In the genomic region with DNA sequence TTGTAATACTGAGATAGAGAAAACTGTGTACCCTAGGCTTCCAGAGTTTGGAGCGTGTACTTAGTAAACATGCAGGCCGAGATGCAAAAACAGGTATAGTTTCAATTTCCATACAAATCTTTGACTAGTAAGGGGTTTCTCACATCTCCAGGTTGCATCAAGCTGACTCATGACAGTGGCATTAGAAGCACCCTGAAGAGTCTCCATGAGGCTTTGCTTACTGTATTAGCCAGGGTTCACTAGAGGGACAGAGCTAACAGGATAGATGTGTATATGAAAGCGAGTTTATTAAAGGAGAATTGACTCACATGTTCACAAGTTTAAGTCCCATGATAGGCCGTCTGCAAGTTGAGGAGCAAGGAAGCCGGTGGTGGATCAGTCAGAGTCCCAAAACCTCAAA, we compare ENCODE assay signal across 26 cellular contexts.
DNase-seq lines count a peak whose midpoint lies in the region; ATAC-seq and TF ChIP-seq lines count a peak whose summit lies in the region.
"Had no signal": no experiment of that assay in that cellular context is flagged by ENCODE, and none has a peak within 500 bp of the region (broad histone marks: within the 10 kb centered on the region; RNA-seq: fewer than 3 reads in every experiment).

No MANE protein-coding gene starts in this region.

- H3K79me2 ChIP-seq in MM.1S (ENCODE audit: low read length) = no peaks in the 10 kb centered on the region

- H3K9ac ChIP-seq in MM.1S (ENCODE audit: low read length) = no peak overlapping the region
- H3K9ac ChIP-seq: BLaER1 treated with 17β-estradiol and CSF1 and Interleukin-3, amounts not matched to agents 10 nM and 100 nM had no signal

- no peak overlapping the region for H3K4me2 ChIP-seq in MM.1S (ENCODE audit: low read depth, low read length)
- H3K4me2 ChIP-seq: BLaER1 treated with 17β-estradiol and CSF1 and Interleukin-3, amounts not matched to agents 10 nM and 100 nM had no signal

- H3K4me3 ChIP-seq in MM.1S (ENCODE audit: low read length) (no peak overlapping the region), kidney epithelial cell (ENCODE audit: low read depth, low read length) (no peak overlapping the region)
- H3K4me3 ChIP-seq: BLaER1 treated with 17β-estradiol and CSF1 and Interleukin-3, amounts not matched to agents 10 nM and 100 nM; GM12878; SJCRH30; suprapubic skin had no signal

- H3K36me3 ChIP-seq in MM.1S (replicated peaks; ENCODE audit: insufficient read depth, low read length) (no peaks in the 10 kb centered on the region), kidney epithelial cell (ENCODE audit: control insufficient read depth, insufficient read depth, low read length) (no peaks in the 10 kb centered on the region)
- H3K36me3 ChIP-seq: BLaER1 treated with 17β-estradiol and CSF1 and Interleukin-3, amounts not matched to agents 10 nM and 100 nM; SJCRH30; suprapubic skin had no signal

- no peak overlapping the region for H3K27ac ChIP-seq in MM.1S (ENCODE audit: low read length)
- H3K27ac ChIP-seq: BLaER1 treated with 17β-estradiol and CSF1 and Interleukin-3, amounts not matched to agents 10 nM and 100 nM; SJCRH30; suprapubic skin had no signal

- ATAC-seq in HG02571 (IDR thresholded peaks at IDR 0.05; ENCODE audit: unreplicated experiment) = no peak
- ATAC-seq: GM12878; HepG2; Panc1; stimulated activated naive B cell treated with anti-CD40 and anti-IgM and Interleukin-4, amounts not matched to agents 10 μg/mL and 1 μg/mL and 100 μg/mL, for 72 hours had no signal

- intact Hi-C loops in posterior vena cava (cut with DNase I) = no loop called here

- H3F3A ChIP-seq in MM.1S (ENCODE audit: insufficient read depth, low read length) = no peaks in the 10 kb centered on the region

- no peaks in the 10 kb centered on the region for H3K9me3 ChIP-seq in MM.1S (replicated peaks; ENCODE audit: insufficient read depth, low read length)
- H3K9me3 ChIP-seq: BLaER1 treated with 17β-estradiol and CSF1 and Interleukin-3, amounts not matched to agents 10 nM and 100 nM; SJCRH30; suprapubic skin had no signal

- TF ChIP-seq CTCF in MM.1S (IDR thresholded peaks at IDR 0.05; ENCODE audit: low read length) = no peak
- no peak for TF ChIP-seq CTCF in kidney epithelial cell (IDR thresholded peaks at IDR 0.05; ENCODE audit: insufficient read depth, low read length, poor library complexity, severe bottlenecking)

- DNase-seq in AG08396 (ENCODE audit: low spot score) (peak; percentile 24), MM.1S (peak; percentile 37), astrocyte of the hippocampus (ENCODE audit: low read depth, low spot score) (peak; percentile 58), kidney epithelial cell (ENCODE audit: low read depth) (peak; percentile 58), Ammon's horn (ENCODE audit: low spot score) (no peak), posterior vena cava (ENCODE audit: low spot score) (no peak), NAMALWA (ENCODE audit: low spot score) (no peak)
- DNase-seq: activated CD8-positive, alpha-beta memory T cell treated with anti-CD3 and anti-CD28 coated beads for 24 hours; activated T-cell treated with anti-CD3 and anti-CD28 coated beads, Interleukin-2, amount 50 U/mL, for 1 hour; COR-L47; dermis blood vessel endothelial cell; GOT3; naive B cell; NCI-H1105 treated with DMSO at 0.1 percent for 48 hours; NCI-H2081; NCI-H510A; NK-92 treated with Interleukin-12 subunit alpha and Interleukin-12 subunit beta, amount 100 ng/mL, for 24 hours; SJCRH30; stimulated activated CD4-positive, alpha-beta T cell treated with anti-CD3 and anti-CD28 coated beads, Interleukin-4, amount 100 ng/mL, for 24 hours; stimulated activated naive B cell treated with anti-CD40 and anti-IgM and Interleukin-4, amounts not matched to agents 10 μg/mL and 1 μg/mL and 100 μg/mL, for 72 hours had no signal

- H3K27me3 ChIP-seq in MM.1S (replicated peaks; ENCODE audit: insufficient read depth, low read length) (no peaks in the 10 kb centered on the region), kidney epithelial cell (ENCODE audit: control insufficient read depth, insufficient read depth, low read length) (no peaks in the 10 kb centered on the region)
- H3K27me3 ChIP-seq: BLaER1 treated with 17β-estradiol and CSF1 and Interleukin-3, amounts not matched to agents 10 nM and 100 nM; SJCRH30; suprapubic skin had no signal

- no peaks in the 10 kb centered on the region for H4K20me1 ChIP-seq in MM.1S (ENCODE audit: insufficient read depth, low read length)
- H4K20me1 ChIP-seq: BLaER1 treated with 17β-estradiol and CSF1 and Interleukin-3, amounts not matched to agents 10 nM and 100 nM had no signal

- no peaks in the 10 kb centered on the region for H3K4me1 ChIP-seq in MM.1S (ENCODE audit: low read length)
- H3K4me1 ChIP-seq: BLaER1 treated with 17β-estradiol and CSF1 and Interleukin-3, amounts not matched to agents 10 nM and 100 nM; SJCRH30; suprapubic skin had no signal

- H3K9me2 ChIP-seq in MM.1S (replicated peaks; ENCODE audit: insufficient read depth, low read length) = no peaks in the 10 kb centered on the region

- no peak overlapping the region for H2AFZ ChIP-seq in MM.1S (ENCODE audit: low read length)

Comparison
In these comparisons a context has a peak if more than half of its experiments do, and no peak if none do; other contexts are left out.
1. DNase-seq: peak in AG08396 (single experiment), MM.1S (single experiment), astrocyte of the hippocampus (single experiment) and kidney epithelial cell (single experiment); none in Ammon's horn (single experiment), posterior vena cava (single experiment) and NAMALWA (single experiment).